21 cellular contexts compared by ENCODE assay signal in the genomic region with DNA sequence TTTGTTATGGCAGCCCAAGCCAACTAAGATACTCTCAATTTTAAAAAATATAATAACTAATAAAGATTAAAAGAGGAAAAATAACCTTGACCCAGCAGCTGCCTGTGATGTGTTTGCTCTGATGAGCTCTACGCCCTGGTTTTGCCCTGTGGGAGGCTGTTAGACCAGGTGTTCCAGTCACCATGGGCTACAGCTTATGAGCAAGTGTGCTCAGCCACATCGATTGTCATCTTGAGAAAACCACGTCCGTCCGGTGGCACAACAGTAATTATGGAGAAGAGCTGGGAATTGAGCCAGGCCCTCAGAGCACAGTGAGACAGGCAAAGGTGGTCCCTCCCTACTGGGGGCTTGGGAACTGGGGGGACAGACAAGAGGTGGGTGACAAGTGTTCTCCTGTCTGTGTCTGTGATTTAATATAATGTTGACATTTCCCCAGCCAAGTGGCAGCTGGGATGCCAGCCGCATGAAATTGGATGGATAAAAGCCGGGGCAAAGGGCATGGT.
DNase-seq lines count a peak whose midpoint lies in the region; ATAC-seq, FAIRE-seq and TF ChIP-seq lines count a peak whose summit lies in the region.
"Had no signal": no experiment of that assay in that cellular context is flagged by ENCODE, and none has a peak within 500 bp of the region (broad histone marks: within the 10 kb centered on the region; RNA-seq: fewer than 3 reads in every experiment).

No MANE protein-coding gene starts in this region.

- FAIRE-seq in D721Med (lab: Jason Lieb, UNC), result no peak
- FAIRE-seq: GM12891, H54 had no signal

- no peaks in the 10 kb centered on the region for H3K9me3 Mint-ChIP-seq in natural killer cell

- H3K4me1 Mint-ChIP-seq in natural killer cell, result no peaks in the 10 kb centered on the region
- H3K4me1 Mint-ChIP-seq: activated CD4-positive, alpha-beta T cell treated with anti-CD3 and anti-CD28 coated beads for 36 hours had no signal

- H3K4me3 Mint-ChIP-seq in natural killer cell, result no peak overlapping the region
- H3K4me3 Mint-ChIP-seq: activated CD4-positive, alpha-beta T cell treated with anti-CD3 and anti-CD28 coated beads for 36 hours; nephron progenitor cell had no signal

- intact Hi-C loops in natural killer cell (cut with micrococcal nuclease), result no loop called here

- ATAC-seq in natural killer cell, result no peak
- ATAC-seq: activated CD4-positive, alpha-beta T cell treated with anti-CD3 and anti-CD28 coated beads for 36 hours had no signal

- TF ChIP-seq CTCF in natural killer cell (IDR thresholded peaks at IDR 0.05) (no peak), D721Med (IDR thresholded peaks at IDR 0.05; ENCODE audit: insufficient read depth, missing control alignments) (no peak)

- H3K27ac Mint-ChIP-seq in natural killer cell, result no peak overlapping the region
- H3K27ac Mint-ChIP-seq: activated CD4-positive, alpha-beta T cell treated with anti-CD3 and anti-CD28 coated beads for 36 hours; nephron progenitor cell had no signal

- DNase-seq in NCI-H1436 (lab: John Stamatoyannopoulos, UW) (peak; percentile 32), NCI-H1436 treated with DMSO at 0.1 percent for 48 hours (lab: John Stamatoyannopoulos, UW) (no peak), NCI-H128 (lab: John Stamatoyannopoulos, UW; ENCODE audit: unreplicated experiment) (peak; percentile 37), NCI-H69 (lab: John Stamatoyannopoulos, UW) (peak; percentile 71), natural killer cell (peak; percentile 4), cerebellar cortex (ENCODE audit: low spot score) (no peak), LoVo (ENCODE audit: low spot score) (no peak), D721Med (ENCODE audit: insufficient read length, low spot score) (no peak)
- DNase-seq: activated CD4-positive, alpha-beta T cell treated with anti-CD3 and anti-CD28 coated beads for 36 hours; activated CD8-positive, alpha-beta memory T cell treated with anti-CD3 and anti-CD28 coated beads, Interleukin-2, amount 50 U/mL, for 4 hours; activated effector memory CD4-positive, alpha-beta T cell treated with anti-CD3 and anti-CD28 coated beads, Interleukin-2, amount 50 U/mL, for 16 hours; dorsolateral prefrontal cortex; erythroblast; NCI-H226; nephron progenitor cell; stimulated activated CD4-positive, alpha-beta T cell treated with anti-CD3 and anti-CD28 coated beads, Interleukin-2, amount 100 ng/mL, for 24 hours; stimulated activated naive CD4-positive, alpha-beta T cell treated with Interleukin-2 at 50 U/mL for 16 hours; SW 1271; transverse colon had no signal

- peaks cover 25 to 60% of the 10 kb centered on the region in 2 donors for H3K27me3 Mint-ChIP-seq in natural killer cell (ENCODE audit: low read depth in 2 of 2)

- no peaks in the 10 kb centered on the region for H3K36me3 Mint-ChIP-seq in natural killer cell

Comparison
In these comparisons a context has a peak if more than half of its experiments do, and no peak if none do; other contexts are left out.
1. DNase-seq: peak in NCI-H1436 (single experiment), NCI-H128 (single experiment), NCI-H69 (single experiment) and natural killer cell (single experiment); none in NCI-H1436 treated with DMSO at 0.1 percent for 48 hours (single experiment), cerebellar cortex (single experiment), LoVo (single experiment) and D721Med (single experiment).